ENCODE assay signal across 25 cellular contexts in genomic region chr12:49928476-49928875, GRCh38. TPM values are rescaled to one million over a fixed set of nuclear protein-coding genes. Genes with fewer than 3 reads are reported as not detected.
"Had no signal": no experiment of that assay in that cellular context is flagged by ENCODE, and none has a peak within 500 bp of the region (broad histone marks: within the 10 kb centered on the region; RNA-seq: fewer than 3 reads in every experiment).

No MANE protein-coding gene starts in this region.

- H3K4me3 ChIP-seq: SJSA1, SK-N-MC had no signal

- FAIRE-seq: HepG2, RCC 7860 had no signal

- H3K4me2 ChIP-seq: KMS-11 had no signal

- H3K9me3 ChIP-seq: SJSA1 had no signal

- H3K9ac ChIP-seq: KMS-11 had no signal

- DNase-seq: IMR-90, Kasumi-1, MM.1S, NCI-H1105, NCI-H1417, NCI-H1436 treated with DMSO at 0.1 percent for 48 hours, NCI-H1694, NCI-H187 treated with DMSO at 0.1 percent for 48 hours, NCI-H2029 treated with DMSO at 0.1 percent for 48 hours, NCI-H2171 treated with DMSO at 0.1 percent for 48 hours, NCI-H345, NCI-H446 treated with DMSO at 0.1 percent for 48 hours, NCI-H510A treated with DMSO at 0.1 percent for 48 hours, NCI-H526, NCI-H774, Right ventricle myocardium superior, RPMI8226, SIG-M5 had no signal

- H3K36me3 ChIP-seq: SJSA1 had no signal

- H3K4me1 ChIP-seq: SJSA1 had no signal

- H3K27ac ChIP-seq: KMS-11, SJSA1, SK-N-MC had no signal

- ATAC-seq: HepG2 had no signal

- H3K27me3 ChIP-seq: SJSA1 had no signal

RNA-seq across cellular contexts. Expression of gene AQP2, which starts 22.1 kb away (rescaled TPM):
- total RNA-seq: HepG2, HT1080, IMR-90, M059J, Right ventricle myocardium superior, SJSA1 had no signal
- polyA plus RNA-seq: HepG2, IMR-90 had no signal

RNA-seq across cellular contexts. Expression of gene FAIM2, which starts 24.8 kb away (rescaled TPM):
- total RNA-seq: HepG2, HT1080, SJSA1 had no signal
- polyA plus RNA-seq: HepG2 had no signal

RNA-seq across cellular contexts. Expression of gene AQP5, which starts 33.2 kb away (rescaled TPM):
- total RNA-seq: HepG2, HT1080, IMR-90, SJSA1 had no signal
- polyA plus RNA-seq: HepG2, IMR-90 had no signal

RNA-seq across cellular contexts. Expression of gene AQP6, which starts 44.3 kb away (rescaled TPM):
- total RNA-seq: HT1080, IMR-90, M059J, Right ventricle myocardium superior, SJSA1 had no signal
- polyA plus RNA-seq: IMR-90 had no signal
